ENCODE assay signal across 15 cellular contexts in the genomic region with DNA sequence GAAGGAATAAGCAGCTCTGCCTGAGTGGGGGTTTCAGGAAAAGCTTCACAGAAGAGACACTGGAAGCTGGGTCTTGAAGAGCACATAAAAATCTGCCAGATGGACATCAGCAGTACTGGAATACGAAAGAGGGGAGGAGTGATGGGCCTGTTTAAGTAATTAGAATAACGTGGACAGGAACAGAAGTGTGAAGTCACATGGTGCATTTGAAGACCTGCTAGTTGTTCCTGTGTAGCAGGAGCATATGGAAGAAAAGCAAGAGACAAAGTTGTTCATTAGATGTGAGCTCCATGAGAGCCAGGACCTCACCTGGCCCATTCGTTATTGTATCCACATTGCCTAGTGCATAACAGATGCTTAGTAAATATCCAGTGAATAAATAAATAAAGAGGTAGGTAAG.
A peak's percentile ranks its signal among the peaks of the same experiment; 100 is the strongest.
DNase-seq lines count a peak whose midpoint lies in the region; ATAC-seq lines count a peak whose summit lies in the region.
"Had no signal": no experiment of that assay in that cellular context is flagged by ENCODE, and none has a peak within 500 bp of the region (broad histone marks: within the 10 kb centered on the region; RNA-seq: fewer than 3 reads in every experiment).

No MANE protein-coding gene starts in this region.

- peaks cover 13% of the 10 kb centered on the region for H3K36me3 Mint-ChIP-seq in stimulated activated effector memory CD8-positive, alpha-beta T cell treated with anti-CD3 and anti-CD28 coated beads, Interleukin-12 subunit alpha, Interleukin-12 subunit beta, amount 100 ng/mL, for 72 hours

- H3K4me3 Mint-ChIP-seq in stimulated activated effector memory CD8-positive, alpha-beta T cell treated with anti-CD3 and anti-CD28 coated beads, Interleukin-12 subunit alpha, Interleukin-12 subunit beta, amount 100 ng/mL, for 72 hours = no peak overlapping the region
- H3K4me3 Mint-ChIP-seq: B cell; CD4-positive, alpha-beta T cell; CD8-positive, alpha-beta memory T cell had no signal

- no peaks in the 10 kb centered on the region for H3K9me3 Mint-ChIP-seq in stimulated activated effector memory CD8-positive, alpha-beta T cell treated with anti-CD3 and anti-CD28 coated beads, Interleukin-12 subunit alpha, Interleukin-12 subunit beta, amount 100 ng/mL, for 72 hours
- H3K9me3 Mint-ChIP-seq: CD4-positive, alpha-beta T cell; CD8-positive, alpha-beta memory T cell had no signal

- H3K4me1 Mint-ChIP-seq in stimulated activated effector memory CD8-positive, alpha-beta T cell treated with anti-CD3 and anti-CD28 coated beads, Interleukin-12 subunit alpha, Interleukin-12 subunit beta, amount 100 ng/mL, for 72 hours = no peaks in the 10 kb centered on the region
- H3K4me1 Mint-ChIP-seq: B cell; CD8-positive, alpha-beta memory T cell had no signal

- DNase-seq in DMS 273 (lab: John Stamatoyannopoulos, UW; ENCODE audit: unreplicated experiment) = peak; percentile 23
- DNase-seq in DMS 273 treated with DMSO at 0.1 percent for 48 hours (lab: John Stamatoyannopoulos, UW) = no peak
- DNase-seq in NCI-H524 treated with DMSO at 0.1 percent for 48 hours (lab: John Stamatoyannopoulos, UW) = peak; percentile 11
- DNase-seq in left kidney (ENCODE audit: low read depth, low spot score) = peak; percentile 5
- DNase-seq in stimulated activated effector memory CD8-positive, alpha-beta T cell treated with anti-CD3 and anti-CD28 coated beads, Interleukin-12 subunit alpha, Interleukin-12 subunit beta, amount 100 ng/mL, for 72 hours (ENCODE audit: low spot score in 2 of 2) = no peak
- DNase-seq: CD4-positive, alpha-beta T cell; CD8-positive, alpha-beta memory T cell; DMS153; DND-41; GM23248; H7; HCEC 1CT had no signal

- ATAC-seq in stimulated activated effector memory CD8-positive, alpha-beta T cell treated with anti-CD3 and anti-CD28 coated beads, Interleukin-12 subunit alpha, Interleukin-12 subunit beta, amount 100 ng/mL, for 72 hours = no peak
- ATAC-seq in HG03045 (IDR thresholded peaks at IDR 0.05; ENCODE audit: unreplicated experiment) = no peak
- ATAC-seq: GM12878 had no signal

- H3K27ac Mint-ChIP-seq in stimulated activated effector memory CD8-positive, alpha-beta T cell treated with anti-CD3 and anti-CD28 coated beads, Interleukin-12 subunit alpha, Interleukin-12 subunit beta, amount 100 ng/mL, for 72 hours = no peak overlapping the region
- H3K27ac Mint-ChIP-seq: B cell; CD4-positive, alpha-beta T cell had no signal

Comparison
In these comparisons a context has a peak if more than half of its experiments do, and no peak if none do; other contexts are left out.
1. DNase-seq: peak in DMS 273 (single experiment), NCI-H524 treated with DMSO at 0.1 percent for 48 hours (single experiment) and left kidney (single experiment); none in DMS 273 treated with DMSO at 0.1 percent for 48 hours (single experiment) and stimulated activated effector memory CD8-positive, alpha-beta T cell treated with anti-CD3 and anti-CD28 coated beads, Interleukin-12 subunit alpha, Interleukin-12 subunit beta, amount 100 ng/mL, for 72 hours (0 of 2).